8 cellular contexts compared by ENCODE assay signal in the genomic region with DNA sequence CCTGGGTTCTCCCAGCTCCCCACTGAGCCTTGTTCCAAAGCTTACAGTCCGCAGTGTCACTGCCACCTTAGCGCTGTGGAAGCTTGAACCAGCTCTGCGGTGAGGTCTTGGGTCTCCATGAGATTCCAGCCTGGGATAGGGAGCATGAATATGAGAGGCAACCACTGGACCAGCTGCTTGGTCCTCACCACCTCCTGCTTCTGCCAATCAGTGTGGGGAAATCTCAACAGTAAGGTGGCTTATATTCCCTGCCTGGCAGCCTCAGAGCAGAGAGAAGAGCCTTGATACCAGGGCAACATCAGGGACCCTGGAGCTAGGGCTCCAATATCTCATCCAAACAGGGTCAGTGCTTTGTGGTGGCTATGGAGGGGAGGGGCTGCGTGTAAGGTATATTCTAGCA. TPM values are rescaled to one million over a fixed set of nuclear protein-coding genes. Genes with fewer than 3 reads are reported as not detected.
DNase-seq lines count a peak whose midpoint lies in the region; ATAC-seq, FAIRE-seq and TF ChIP-seq lines count a peak whose summit lies in the region.

No MANE protein-coding gene starts in this region.

- peaks cover 37% of the 10 kb centered on the region for H3K4me1 ChIP-seq in mammary epithelial cell (ENCODE audit: insufficient read depth, low read length)

- H2AFZ ChIP-seq in mammary epithelial cell (ENCODE audit: low read depth, low read length), result no peak overlapping the region

- in situ Hi-C loops in mammary epithelial cell (cut with MboI; ENCODE audit: low sequenced_read_pairs in 2 of 2), result loop anchor here in 1 of 2 donors (5.0 kb wide), 2 partner anchors 98 to 143 kb away; no protein-coding TSS in a partner anchor

- peak overlapping the region; percentile 69 for H3K4me3 Mint-ChIP-seq in mesothelial cell of epicardium

- peak overlapping the region; percentile 97 for H3K4me2 ChIP-seq in mammary epithelial cell (ENCODE audit: insufficient read depth, low read depth, low read length)

- TF ChIP-seq CTCF in AG10803 (conservative IDR thresholded peaks at IDR 0.05; ENCODE audit: low read length) (no peak), mammary epithelial cell (conservative IDR thresholded peaks at IDR 0.05 in 1 of 2, IDR thresholded peaks at IDR 0.05 in 1 of 2; ENCODE audit: extremely low read depth in 1 of 2, insufficient read depth in 1 of 2, low read depth in 1 of 2, low read length in 2 of 2) (no peak), mesothelial cell of epicardium (IDR thresholded peaks at IDR 0.05; ENCODE audit: unreplicated experiment) (no peak)

- WGBS in mammary epithelial cell (ENCODE audit: low coverage, missing lambda C conversion rate), result 0% methylated on average over 2 of the region's 4 CpGs

- H3K9me3 ChIP-seq in mammary epithelial cell (replicated peaks; ENCODE audit: insufficient read depth, low read length), result no peaks in the 10 kb centered on the region

- intact Hi-C loops in mammary epithelial cell (cut with micrococcal nuclease), result loop anchor here (1.0 to 10.0 kb wide), 9 partner anchors 25 to 255 kb away; no protein-coding TSS in a partner anchor

- dilution Hi-C loops in mammary epithelial cell (cut with HindIII; ENCODE audit: low sequenced_read_pairs), result loop anchor here (5.0 kb wide), 4 partner anchors 63 to 213 kb away; no protein-coding TSS in a partner anchor

- no peak for FAIRE-seq in HTR-8/SVneo (lab: Jason Lieb, UNC)

- peaks cover 87% of the 10 kb centered on the region for H3K27me3 Mint-ChIP-seq in mesothelial cell of epicardium (ENCODE audit: low read depth)

- H3K27ac Mint-ChIP-seq in mesothelial cell of epicardium, result no peak overlapping the region

- ATAC-seq in GM21529 (IDR thresholded peaks at IDR 0.05; ENCODE audit: unreplicated experiment) (no peak), HG03469 (IDR thresholded peaks at IDR 0.05; ENCODE audit: unreplicated experiment) (no peak), GM21447 (IDR thresholded peaks at IDR 0.05; ENCODE audit: unreplicated experiment) (no peak)

- CTCF ChIA-PET in mammary epithelial cell (lab: Charles Lee; ENCODE audit: low non-redundant PET), result no interaction called here

- peaks cover 3% of the 10 kb centered on the region for H4K20me1 ChIP-seq in mammary epithelial cell (ENCODE audit: insufficient read depth, low read length)

- peak overlapping the region; percentile 95 for H3K27ac ChIP-seq in mammary epithelial cell (ENCODE audit: insufficient read depth, low read depth, low read length)

- no peaks in the 10 kb centered on the region for H3K36me3 Mint-ChIP-seq in mesothelial cell of epicardium

- peaks cover 19% of the 10 kb centered on the region for H3K36me3 ChIP-seq in mammary epithelial cell (ENCODE audit: insufficient read depth, low read length)

- H3K4me1 Mint-ChIP-seq in mesothelial cell of epicardium, result peaks cover 10% of the 10 kb centered on the region

- H3K27me3 ChIP-seq in mammary epithelial cell (ENCODE audit: insufficient read depth, low read length), result no peaks in the 10 kb centered on the region

- no TSS peak for BruUV-seq in mammary epithelial cell (replicated peaks; lab: Mats Ljungman, UMichigan)

- H3K9ac ChIP-seq in mammary epithelial cell (ENCODE audit: insufficient read depth, low read length), result peak overlapping the region; percentile 100

- H3K79me2 ChIP-seq in mammary epithelial cell (ENCODE audit: insufficient read depth, low read length), result peaks cover 70% of the 10 kb centered on the region

- no peaks in the 10 kb centered on the region for H3K9me3 Mint-ChIP-seq in mesothelial cell of epicardium

- peak; percentile 42 for DNase-seq in AG10803 (ENCODE audit: low read depth)
- DNase-seq in HTR-8/SVneo (ENCODE audit: insufficient read length, low spot score), result peak; percentile 32
- DNase-seq in mammary epithelial cell, result no peak
- DNase-seq in mesothelial cell of epicardium (ENCODE audit: low spot score in 2 of 2, unreplicated experiment in 2 of 2), result no peak
- no peak for DNase-seq in inferior parietal cortex (ENCODE audit: extremely low spot score)

- H3K4me3 ChIP-seq in AG10803 (ENCODE audit: low read length) (peak overlapping the region; percentile 100), mammary epithelial cell (replicated peaks in 1 of 3; ENCODE audit: insufficient read depth in 1 of 3, low read depth in 2 of 3, low read length in 3 of 3) (peak overlapping the region; percentile 85 to 98 (median 88))

RNA-seq across cellular contexts. Expression of a gene that starts 0.9 kb away (rescaled TPM):
- total RNA-seq in mammary epithelial cell (1,000 to 10,000 TPM; 1,362 to 2,544 TPM), mesothelial cell of epicardium (1.7 to 2.9 TPM (median 1.9 TPM) in 3 replicates)
- polyA plus RNA-seq in mammary epithelial cell, result 2,091 TPM
- polyA minus RNA-seq in mammary epithelial cell, result 2,638 TPM

Comparison
In these comparisons a context has a peak if more than half of its experiments do, and no peak if none do; other contexts are left out.
1. DNase-seq: peak in AG10803 (single experiment) and HTR-8/SVneo (single experiment); none in mammary epithelial cell (single experiment), mesothelial cell of epicardium (0 of 2) and inferior parietal cortex (single experiment).
2. RNA of a gene that starts 0.9 kb away (total RNA-seq): 1,362 to 2,544 TPM in mammary epithelial cell; 1.7 to 2.9 TPM in mesothelial cell of epicardium; every median in the first group is over 100 times any median in the second.